In the genomic region with DNA sequence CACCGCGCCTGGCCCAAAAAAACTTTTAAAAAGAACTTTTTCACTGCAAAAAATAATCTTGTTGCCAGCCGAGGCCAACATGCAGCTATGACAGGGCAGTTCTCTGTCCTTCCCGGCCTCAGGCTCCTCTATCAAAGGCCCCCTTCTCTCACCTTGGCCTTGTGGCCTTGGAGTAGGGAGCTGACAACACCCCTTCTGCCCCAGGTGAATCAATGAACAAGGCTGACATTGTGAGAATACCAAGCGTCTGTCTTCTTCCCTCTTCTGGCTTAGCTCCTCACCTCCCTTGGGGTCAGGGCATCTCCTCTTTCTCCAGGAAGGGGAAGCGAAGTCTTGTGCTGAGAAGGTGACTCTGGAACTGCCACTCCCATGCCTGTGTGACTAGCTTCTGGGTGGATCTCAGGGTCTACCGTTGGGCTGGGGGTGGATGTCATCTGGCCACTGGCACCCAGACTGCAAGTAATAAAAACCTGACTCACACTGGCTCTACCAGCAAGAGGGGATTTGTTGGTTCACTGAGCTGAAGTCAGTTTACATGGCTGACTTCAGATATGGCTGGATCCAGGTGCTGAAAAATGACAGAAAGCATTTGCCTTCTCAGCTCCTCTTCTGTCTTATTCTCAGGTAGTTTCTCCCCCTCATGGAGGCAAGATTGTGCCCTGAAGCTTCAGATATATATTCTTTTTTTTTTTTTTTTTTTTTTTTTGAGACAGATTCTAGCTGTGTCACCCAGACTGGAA, we compare ENCODE assay signal across 20 cellular contexts. TPM values are rescaled to one million over a fixed set of nuclear protein-coding genes. Genes with fewer than 3 reads are reported as not detected.
"Had no signal": no experiment of that assay in that cellular context is flagged by ENCODE, and none has a peak within 500 bp of the region (broad histone marks: within the 10 kb centered on the region; RNA-seq: fewer than 3 reads in every experiment).

No MANE protein-coding gene starts in this region.

- H3K4me3 ChIP-seq: gastrocnemius medialis, heart left ventricle, lung, prostate gland, tibial nerve, vagina had no signal

- DNase-seq: activated naive CD4-positive, alpha-beta T cell; anterior cingulate cortex; cortex of kidney; effector CD8-positive, alpha-beta T cell; gastrocnemius medialis; heart left ventricle; left cardiac atrium; naive thymus-derived CD8-positive, alpha-beta T cell; nucleus accumbens; right cardiac atrium; small intestine; stimulated activated CD4-positive, alpha-beta T cell treated with anti-CD3 and anti-CD28 coated beads, Interleukin-4, amount 100 ng/mL, for 4 hours; stimulated activated CD8-positive, alpha-beta memory T cell treated with anti-CD3 and anti-CD28 coated beads, Interleukin-4, amount 100 ng/mL, for 48 hours; stimulated activated naive CD4-positive, alpha-beta T cell treated with Interleukin-2 at 50 U/mL for 16 hours; substantia nigra had no signal

- H3K9me3 ChIP-seq: gastrocnemius medialis, heart left ventricle, prostate gland, tibial nerve, vagina had no signal

- H3K4me1 ChIP-seq: gastrocnemius medialis, heart left ventricle, prostate gland, tibial nerve, vagina had no signal

- H3K9me3 Mint-ChIP-seq: naive thymus-derived CD8-positive, alpha-beta T cell had no signal

- H3K27me3 Mint-ChIP-seq: naive thymus-derived CD8-positive, alpha-beta T cell had no signal

- H3K36me3 Mint-ChIP-seq: naive thymus-derived CD8-positive, alpha-beta T cell had no signal

- H3K36me3 ChIP-seq: gastrocnemius medialis, heart left ventricle, prostate gland, tibial nerve, vagina had no signal

- H3K27ac ChIP-seq: gastrocnemius medialis, heart left ventricle, prostate gland, tibial nerve, vagina had no signal

- ATAC-seq: gastrocnemius medialis; heart left ventricle; left cardiac atrium; naive thymus-derived CD8-positive, alpha-beta T cell; right cardiac atrium had no signal

- H3K27me3 ChIP-seq: gastrocnemius medialis, vagina had no signal

- H3K4me3 Mint-ChIP-seq: naive thymus-derived CD8-positive, alpha-beta T cell had no signal

- H3K27ac Mint-ChIP-seq: naive thymus-derived CD8-positive, alpha-beta T cell had no signal

RNA-seq across cellular contexts. Expression of gene C19orf38, which starts 6.3 kb away (rescaled TPM):
- total RNA-seq: endothelial cell of umbilical vein had no signal
- polyA plus RNA-seq: endothelial cell of umbilical vein had no signal
